In the genomic region with DNA sequence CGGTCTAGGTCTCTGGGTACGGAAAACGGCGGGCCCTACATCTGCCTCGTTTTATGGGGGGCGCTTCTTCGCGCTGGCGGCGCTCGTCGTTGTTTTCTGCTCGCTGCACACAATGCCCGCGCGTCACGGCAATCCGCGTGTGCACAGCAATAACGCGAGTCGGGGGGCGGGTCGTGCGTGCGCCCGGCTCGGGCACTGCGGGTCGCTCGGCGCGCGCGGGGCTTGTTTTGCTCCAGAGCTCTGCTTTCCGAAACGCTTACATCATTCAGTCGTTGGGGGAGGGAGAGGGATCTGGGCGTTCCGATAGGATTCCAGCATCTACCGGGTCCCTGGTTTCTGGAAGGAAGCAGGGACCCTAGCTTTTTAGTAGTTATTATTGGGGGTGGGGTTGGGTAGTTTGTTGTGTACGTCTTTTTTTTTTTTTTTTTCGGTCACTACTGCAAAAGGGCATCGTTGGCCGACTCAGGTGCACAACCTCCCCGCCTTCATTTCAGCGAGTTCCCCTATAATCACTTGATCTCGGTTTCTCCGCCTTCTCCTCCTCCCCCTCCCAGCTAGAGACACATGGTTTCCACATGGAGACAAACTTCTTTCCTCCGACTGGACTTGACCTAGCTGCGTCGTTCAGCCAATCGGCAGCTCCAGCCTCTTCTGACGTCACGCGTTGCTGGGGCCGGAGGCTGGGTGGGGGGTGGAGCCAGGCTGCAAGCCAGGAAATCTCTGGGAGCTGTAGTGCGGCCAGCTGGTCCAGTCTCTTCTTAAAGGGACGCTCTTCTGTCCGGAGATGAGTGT, we compare ENCODE assay signal across 1 cellular context.
A peak's percentile ranks its signal among the peaks of the same experiment; 100 is the strongest.
TF ChIP-seq lines count a peak whose summit lies in the region.

No MANE protein-coding gene starts in this region.

TF ChIP-seq in HEK293, 187 proteins besides CTCF, POLR2A, EP300 and RAD21 (continued from another document and continues in another):
- TF ChIP-seq ZNF610 (tag by site-specific recombination; IDR thresholded peaks at IDR 0.05; ENCODE audit: borderline replicate concordance) (peak; percentile 48; the same call in 1 of the 2 replicates), SP3 (tag by site-specific recombination; IDR thresholded peaks at IDR 0.05) (peak; percentile 89), ZNF354C (tag by site-specific recombination; IDR thresholded peaks at IDR 0.05; ENCODE audit: borderline replicate concordance, low read depth) (no peak), ZNF155 (tag by site-specific recombination; IDR thresholded peaks at IDR 0.05) (no peak), ZNF138 (tag by site-specific recombination; IDR thresholded peaks at IDR 0.05; ENCODE audit: borderline replicate concordance) (no peak), ZNF221 (tag by site-specific recombination; IDR thresholded peaks at IDR 0.05; ENCODE audit: borderline replicate concordance) (no peak), TCF7L2 (IDR thresholded peaks at IDR 0.05; ENCODE audit: borderline replicate concordance, low read depth, low read length) (no peak), ZNF670 (tag by site-specific recombination; IDR thresholded peaks at IDR 0.05; ENCODE audit: low read depth) (no peak), ZNF768 (tag by site-specific recombination; IDR thresholded peaks at IDR 0.05) (no peak), ZNF792 (tag by site-specific recombination; IDR thresholded peaks at IDR 0.05) (no peak), FEZF1 (tag by site-specific recombination; IDR thresholded peaks at IDR 0.05) (peak; percentile 95), PRDM6 (tag by site-specific recombination; IDR thresholded peaks at IDR 0.05) (no peak), TRIM28 (IDR thresholded peaks at IDR 0.05; ENCODE audit: borderline replicate concordance, low read length) (peak; percentile 15), KLF1 (tag by site-specific recombination; IDR thresholded peaks at IDR 0.05) (peak; percentile 65), ZBTB20 (tag by site-specific recombination; IDR thresholded peaks at IDR 0.05) (peak; percentile 85), ZNF274 (IDR thresholded peaks at IDR 0.05; ENCODE audit: low read length) (no peak), ZNF274 (tag by site-specific recombination; IDR thresholded peaks at IDR 0.05; ENCODE audit: borderline replicate concordance) (no peak), EGR2 (tag by site-specific recombination; IDR thresholded peaks at IDR 0.05; ENCODE audit: low read depth) (peak; percentile 73), ZNF324 (tag by site-specific recombination; IDR thresholded peaks at IDR 0.05) (peak; percentile 93), ZNF529 (tag by site-specific recombination; IDR thresholded peaks at IDR 0.05; ENCODE audit: insufficient replicate concordance) (no peak), WT1 (tag by site-specific recombination; IDR thresholded peaks at IDR 0.05) (peak; percentile 58; the same call in 1 of the 2 replicates), ZNF16 (tag by site-specific recombination; IDR thresholded peaks at IDR 0.05; ENCODE audit: low read depth) (no peak), AEBP2 (tag by site-specific recombination; IDR thresholded peaks at IDR 0.05; ENCODE audit: borderline replicate concordance) (no peak), GFI1B (tag by site-specific recombination; IDR thresholded peaks at IDR 0.05) (no peak), ZIC2 (tag by site-specific recombination; IDR thresholded peaks at IDR 0.05) (peak; percentile 43; the same call in 1 of the 2 replicates), ZNF140 (tag by site-specific recombination; IDR thresholded peaks at IDR 0.05) (no peak), ZXDB (tag by site-specific recombination; IDR thresholded peaks at IDR 0.05) (peak; percentile 79), ZNF426 (tag by site-specific recombination; IDR thresholded peaks at IDR 0.05) (no peak), ZNF830 (tag by site-specific recombination; IDR thresholded peaks at IDR 0.05; ENCODE audit: low read depth) (no peak), ZFP41 (tag by site-specific recombination; IDR thresholded peaks at IDR 0.05; ENCODE audit: borderline replicate concordance) (no peak), ZNF311 (tag by site-specific recombination; IDR thresholded peaks at IDR 0.05; ENCODE audit: borderline replicate concordance) (no peak), MYNN (tag by site-specific recombination; IDR thresholded peaks at IDR 0.05; ENCODE audit: borderline replicate concordance) (no peak), ZNF341 (tag by site-specific recombination; IDR thresholded peaks at IDR 0.05; ENCODE audit: low read depth) (peak; percentile 63), ZNF501 (tag by site-specific recombination; IDR thresholded peaks at IDR 0.05) (peak; percentile 84), ZNF596 (tag by site-specific recombination; IDR thresholded peaks at IDR 0.05) (no peak; the same call in 1 of the 2 replicates), ZNF292 (tag by site-specific recombination; IDR thresholded peaks at IDR 0.05; ENCODE audit: borderline replicate concordance, low read depth) (no peak)
- TF ChIP-seq, protein P1, sequence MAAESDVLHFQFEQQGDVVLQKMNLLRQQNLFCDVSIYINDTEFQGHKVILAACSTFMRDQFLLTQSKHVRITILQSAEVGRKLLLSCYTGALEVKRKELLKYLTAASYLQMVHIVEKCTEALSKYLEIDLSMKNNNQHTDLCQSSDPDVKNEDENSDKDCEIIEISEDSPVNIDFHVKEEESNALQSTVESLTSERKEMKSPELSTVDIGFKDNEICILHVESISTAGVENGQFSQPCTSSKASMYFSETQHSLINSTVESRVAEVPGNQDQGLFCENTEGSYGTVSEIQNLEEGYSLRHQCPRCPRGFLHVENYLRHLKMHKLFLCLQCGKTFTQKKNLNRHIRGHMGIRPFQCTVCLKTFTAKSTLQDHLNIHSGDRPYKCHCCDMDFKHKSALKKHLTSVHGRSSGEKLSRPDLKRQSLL (tag by site-specific recombination; IDR thresholded peaks at IDR 0.05), result 0 out of 2 replicates have a peak, but pooled peaks have one; percentile 34
- TF ChIP-seq, protein P2, sequence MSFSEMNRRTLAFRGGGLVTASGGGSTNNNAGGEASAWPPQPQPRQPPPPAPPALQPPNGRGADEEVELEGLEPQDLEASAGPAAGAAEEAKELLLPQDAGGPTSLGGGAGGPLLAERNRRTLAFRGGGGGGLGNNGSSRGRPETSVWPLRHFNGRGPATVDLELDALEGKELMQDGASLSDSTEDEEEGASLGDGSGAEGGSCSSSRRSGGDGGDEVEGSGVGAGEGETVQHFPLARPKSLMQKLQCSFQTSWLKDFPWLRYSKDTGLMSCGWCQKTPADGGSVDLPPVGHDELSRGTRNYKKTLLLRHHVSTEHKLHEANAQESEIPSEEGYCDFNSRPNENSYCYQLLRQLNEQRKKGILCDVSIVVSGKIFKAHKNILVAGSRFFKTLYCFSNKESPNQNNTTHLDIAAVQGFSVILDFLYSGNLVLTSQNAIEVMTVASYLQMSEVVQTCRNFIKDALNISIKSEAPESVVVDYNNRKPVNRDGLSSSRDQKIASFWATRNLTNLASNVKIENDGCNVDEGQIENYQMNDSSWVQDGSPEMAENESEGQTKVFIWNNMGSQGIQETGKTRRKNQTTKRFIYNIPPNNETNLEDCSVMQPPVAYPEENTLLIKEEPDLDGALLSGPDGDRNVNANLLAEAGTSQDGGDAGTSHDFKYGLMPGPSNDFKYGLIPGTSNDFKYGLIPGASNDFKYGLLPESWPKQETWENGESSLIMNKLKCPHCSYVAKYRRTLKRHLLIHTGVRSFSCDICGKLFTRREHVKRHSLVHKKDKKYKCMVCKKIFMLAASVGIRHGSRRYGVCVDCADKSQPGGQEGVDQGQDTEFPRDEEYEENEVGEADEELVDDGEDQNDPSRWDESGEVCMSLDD (tag by site-specific recombination; IDR thresholded peaks at IDR 0.05), result peak; percentile 67; the same call in 1 of the 2 replicates
- TF ChIP-seq, protein P3, sequence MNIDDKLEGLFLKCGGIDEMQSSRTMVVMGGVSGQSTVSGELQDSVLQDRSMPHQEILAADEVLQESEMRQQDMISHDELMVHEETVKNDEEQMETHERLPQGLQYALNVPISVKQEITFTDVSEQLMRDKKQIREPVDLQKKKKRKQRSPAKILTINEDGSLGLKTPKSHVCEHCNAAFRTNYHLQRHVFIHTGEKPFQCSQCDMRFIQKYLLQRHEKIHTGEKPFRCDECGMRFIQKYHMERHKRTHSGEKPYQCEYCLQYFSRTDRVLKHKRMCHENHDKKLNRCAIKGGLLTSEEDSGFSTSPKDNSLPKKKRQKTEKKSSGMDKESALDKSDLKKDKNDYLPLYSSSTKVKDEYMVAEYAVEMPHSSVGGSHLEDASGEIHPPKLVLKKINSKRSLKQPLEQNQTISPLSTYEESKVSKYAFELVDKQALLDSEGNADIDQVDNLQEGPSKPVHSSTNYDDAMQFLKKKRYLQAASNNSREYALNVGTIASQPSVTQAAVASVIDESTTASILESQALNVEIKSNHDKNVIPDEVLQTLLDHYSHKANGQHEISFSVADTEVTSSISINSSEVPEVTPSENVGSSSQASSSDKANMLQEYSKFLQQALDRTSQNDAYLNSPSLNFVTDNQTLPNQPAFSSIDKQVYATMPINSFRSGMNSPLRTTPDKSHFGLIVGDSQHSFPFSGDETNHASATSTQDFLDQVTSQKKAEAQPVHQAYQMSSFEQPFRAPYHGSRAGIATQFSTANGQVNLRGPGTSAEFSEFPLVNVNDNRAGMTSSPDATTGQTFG (tag by site-specific recombination; IDR thresholded peaks at IDR 0.05; ENCODE audit: borderline replicate concordance), result no peak
- TF ChIP-seq, protein P4, sequence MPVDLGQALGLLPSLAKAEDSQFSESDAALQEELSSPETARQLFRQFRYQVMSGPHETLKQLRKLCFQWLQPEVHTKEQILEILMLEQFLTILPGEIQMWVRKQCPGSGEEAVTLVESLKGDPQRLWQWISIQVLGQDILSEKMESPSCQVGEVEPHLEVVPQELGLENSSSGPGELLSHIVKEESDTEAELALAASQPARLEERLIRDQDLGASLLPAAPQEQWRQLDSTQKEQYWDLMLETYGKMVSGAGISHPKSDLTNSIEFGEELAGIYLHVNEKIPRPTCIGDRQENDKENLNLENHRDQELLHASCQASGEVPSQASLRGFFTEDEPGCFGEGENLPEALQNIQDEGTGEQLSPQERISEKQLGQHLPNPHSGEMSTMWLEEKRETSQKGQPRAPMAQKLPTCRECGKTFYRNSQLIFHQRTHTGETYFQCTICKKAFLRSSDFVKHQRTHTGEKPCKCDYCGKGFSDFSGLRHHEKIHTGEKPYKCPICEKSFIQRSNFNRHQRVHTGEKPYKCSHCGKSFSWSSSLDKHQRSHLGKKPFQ (tag by site-specific recombination; IDR thresholded peaks at IDR 0.05), result peak; percentile 60
- TF ChIP-seq, protein P5, sequence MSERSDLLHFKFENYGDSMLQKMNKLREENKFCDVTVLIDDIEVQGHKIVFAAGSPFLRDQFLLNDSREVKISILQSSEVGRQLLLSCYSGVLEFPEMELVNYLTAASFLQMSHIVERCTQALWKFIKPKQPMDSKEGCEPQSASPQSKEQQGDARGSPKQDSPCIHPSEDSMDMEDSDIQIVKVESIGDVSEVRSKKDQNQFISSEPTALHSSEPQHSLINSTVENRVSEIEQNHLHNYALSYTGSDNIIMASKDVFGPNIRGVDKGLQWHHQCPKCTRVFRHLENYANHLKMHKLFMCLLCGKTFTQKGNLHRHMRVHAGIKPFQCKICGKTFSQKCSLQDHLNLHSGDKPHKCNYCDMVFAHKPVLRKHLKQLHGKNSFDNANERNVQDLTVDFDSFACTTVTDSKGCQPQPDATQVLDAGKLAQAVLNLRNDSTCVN (tag by site-specific recombination; optimal IDR thresholded peaks at IDR 0.05), result peak; percentile 99
- TF ChIP-seq, protein P6, sequence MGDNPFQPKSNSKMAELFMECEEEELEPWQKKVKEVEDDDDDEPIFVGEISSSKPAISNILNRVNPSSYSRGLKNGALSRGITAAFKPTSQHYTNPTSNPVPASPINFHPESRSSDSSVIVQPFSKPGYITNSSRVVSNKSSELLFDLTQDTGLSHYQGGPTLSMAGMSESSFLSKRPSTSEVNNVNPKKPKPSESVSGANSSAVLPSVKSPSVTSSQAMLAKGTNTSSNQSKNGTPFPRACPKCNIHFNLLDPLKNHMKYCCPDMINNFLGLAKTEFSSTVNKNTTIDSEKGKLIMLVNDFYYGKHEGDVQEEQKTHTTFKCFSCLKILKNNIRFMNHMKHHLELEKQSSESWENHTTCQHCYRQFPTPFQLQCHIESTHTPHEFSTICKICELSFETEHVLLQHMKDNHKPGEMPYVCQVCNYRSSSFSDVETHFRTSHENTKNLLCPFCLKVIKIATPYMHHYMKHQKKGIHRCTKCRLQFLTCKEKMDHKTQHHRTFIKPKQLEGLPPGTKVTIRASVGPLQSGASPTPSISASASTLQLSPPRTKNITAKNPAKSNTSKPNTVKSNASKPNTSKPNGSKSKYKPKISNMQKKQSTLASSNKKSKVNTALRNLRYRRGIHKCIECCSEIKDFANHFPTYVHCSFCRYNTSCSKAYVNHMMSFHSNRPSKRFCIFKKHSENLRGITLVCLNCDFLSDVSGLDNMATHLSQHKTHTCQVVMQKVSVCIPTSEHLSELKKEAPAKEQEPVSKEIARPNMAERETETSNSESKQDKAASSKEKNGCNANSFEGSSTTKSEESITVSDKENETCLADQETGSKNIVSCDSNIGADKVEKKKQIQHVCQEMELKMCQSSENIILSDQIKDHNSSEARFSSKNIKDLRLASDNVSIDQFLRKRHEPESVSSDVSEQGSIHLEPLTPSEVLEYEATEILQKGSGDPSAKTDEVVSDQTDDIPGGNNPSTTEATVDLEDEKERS (tag by site-specific recombination; IDR thresholded peaks at IDR 0.05), result no peak
- TF ChIP-seq, protein P7, sequence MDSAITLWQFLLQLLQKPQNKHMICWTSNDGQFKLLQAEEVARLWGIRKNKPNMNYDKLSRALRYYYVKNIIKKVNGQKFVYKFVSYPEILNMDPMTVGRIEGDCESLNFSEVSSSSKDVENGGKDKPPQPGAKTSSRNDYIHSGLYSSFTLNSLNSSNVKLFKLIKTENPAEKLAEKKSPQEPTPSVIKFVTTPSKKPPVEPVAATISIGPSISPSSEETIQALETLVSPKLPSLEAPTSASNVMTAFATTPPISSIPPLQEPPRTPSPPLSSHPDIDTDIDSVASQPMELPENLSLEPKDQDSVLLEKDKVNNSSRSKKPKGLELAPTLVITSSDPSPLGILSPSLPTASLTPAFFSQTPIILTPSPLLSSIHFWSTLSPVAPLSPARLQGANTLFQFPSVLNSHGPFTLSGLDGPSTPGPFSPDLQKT (IDR thresholded peaks at IDR 0.05; ENCODE audit: borderline replicate concordance, low read depth, low read length), result no peak
